15 cellular contexts compared by ENCODE assay signal in genomic region chr2:30195011-30195410, GRCh38. TPM values are rescaled to one million over a fixed set of nuclear protein-coding genes. Genes with fewer than 3 reads are reported as not detected.
DNase-seq lines count a peak whose midpoint lies in the region; ATAC-seq and TF ChIP-seq lines count a peak whose summit lies in the region.
"Had no signal": no experiment of that assay in that cellular context is flagged by ENCODE, and none has a peak within 500 bp of the region (broad histone marks: within the 10 kb centered on the region; RNA-seq: fewer than 3 reads in every experiment).

No MANE protein-coding gene starts in this region.

- WGBS in mammary epithelial cell (ENCODE audit: low coverage, missing lambda C conversion rate) = 26% methylated on average over 4 of the region's 4 CpGs
- no CpG with 5 or more reads among the region's 4 CpGs for WGBS in mesendoderm (ENCODE audit: extremely low coverage, insufficient coverage, low lambda C conversion rate)
- 66 to 88% (median 75%) methylated on average over 4 of the region's 4 CpGs for WGBS in stomach, 5 donors

- H3K36me3 Mint-ChIP-seq in MCF 10A (ENCODE audit: insufficient read depth, unreplicated experiment) = peaks cover 5% of the 10 kb centered on the region

- H4K5ac ChIP-seq in mesendoderm (ENCODE audit: low read length) = no peak overlapping the region

- H3K79me1 ChIP-seq in mesendoderm (ENCODE audit: low read length) = no peaks in the 10 kb centered on the region

- peak overlapping the region; percentile 31 for H3K27ac Mint-ChIP-seq in MCF 10A (ENCODE audit: low read depth, unreplicated experiment)

- no peaks in the 10 kb centered on the region for H3K79me2 ChIP-seq in mammary epithelial cell (ENCODE audit: insufficient read depth, low read length)
- no peaks in the 10 kb centered on the region for H3K79me2 ChIP-seq in mesendoderm (ENCODE audit: control insufficient read depth, insufficient read depth, low read length)

- no peak overlapping the region for H3K18ac ChIP-seq in mesendoderm (ENCODE audit: low read length)

- POLR2A ChIA-PET in MCF 10A (lab: Yijun Ruan, JAX) = no interaction called here

- H3K27ac ChIP-seq in mammary epithelial cell (ENCODE audit: insufficient read depth, low read depth, low read length) (no peak overlapping the region), WERI-Rb-1 (no peak overlapping the region), mesendoderm (ENCODE audit: low read depth, low read length) (no peak overlapping the region), stomach (no peak overlapping the region)
- H3K27ac ChIP-seq: BLaER1 had no signal

- TF ChIP-seq EP300 in stomach (IDR thresholded peaks at IDR 0.05) = no peak

- H3K23ac ChIP-seq in mesendoderm (ENCODE audit: low read length) = peak overlapping the region; percentile 98

- no peak overlapping the region for H2BK15ac ChIP-seq in mesendoderm (replicated peaks; ENCODE audit: low read depth)

- peaks cover 10% of the 10 kb centered on the region for H3K4me1 Mint-ChIP-seq in MCF 10A (ENCODE audit: insufficient read depth, unreplicated experiment)

- dilution Hi-C loops in mammary epithelial cell (cut with HindIII; ENCODE audit: low sequenced_read_pairs) = no loop called here

- H3K27me3 Mint-ChIP-seq in MCF 10A (ENCODE audit: insufficient read depth, unreplicated experiment) = no peaks in the 10 kb centered on the region
- H3K27me3 Mint-ChIP-seq: CD8-positive, alpha-beta memory T cell had no signal

- TF ChIP-seq CTCF in MCF 10A (IDR thresholded peaks at IDR 0.05; ENCODE audit: unreplicated experiment) = no peak
- no peak for TF ChIP-seq CTCF in mammary epithelial cell (conservative IDR thresholded peaks at IDR 0.05 in 1 of 2, IDR thresholded peaks at IDR 0.05 in 1 of 2; ENCODE audit: extremely low read depth in 1 of 2, insufficient read depth in 1 of 2, low read depth in 1 of 2, low read length in 2 of 2)
- no peak for TF ChIP-seq CTCF in WERI-Rb-1 (IDR thresholded peaks at IDR 0.05; ENCODE audit: low read depth, low read length)
- TF ChIP-seq CTCF in stomach (IDR thresholded peaks at IDR 0.05) = no peak

- H3K9ac ChIP-seq in mammary epithelial cell (ENCODE audit: insufficient read depth, low read length) (no peak overlapping the region), mesendoderm (ENCODE audit: low read length) (no peak overlapping the region)
- H3K9ac ChIP-seq: BLaER1 had no signal

- BruUV-seq in MCF 10A (replicated peaks; lab: Mats Ljungman, UMichigan) (no TSS peak), mammary epithelial cell (replicated peaks; lab: Mats Ljungman, UMichigan) (no TSS peak)

- H3K4me3 Mint-ChIP-seq in MCF 10A (ENCODE audit: unreplicated experiment) = no peak overlapping the region
- H3K4me3 Mint-ChIP-seq: CD8-positive, alpha-beta memory T cell had no signal

- H2AFZ ChIP-seq in mammary epithelial cell (ENCODE audit: low read depth, low read length) = no peak overlapping the region

- no peaks in the 10 kb centered on the region for H3K4me1 ChIP-seq in mammary epithelial cell (ENCODE audit: insufficient read depth, low read length)
- peaks cover 15% of the 10 kb centered on the region for H3K4me1 ChIP-seq in mesendoderm (ENCODE audit: control insufficient read depth, low read depth, low read length)
- H3K4me1 ChIP-seq in stomach = no peaks in the 10 kb centered on the region
- H3K4me1 ChIP-seq: BLaER1 had no signal

- no peak overlapping the region for H3K4ac ChIP-seq in mesendoderm (ENCODE audit: low read depth, low read length)

- no peaks in the 10 kb centered on the region for H3K36me3 ChIP-seq in mammary epithelial cell (ENCODE audit: insufficient read depth, low read length)
- no peaks in the 10 kb centered on the region for H3K36me3 ChIP-seq in WERI-Rb-1
- no peaks in the 10 kb centered on the region for H3K36me3 ChIP-seq in mesendoderm (ENCODE audit: control insufficient read depth, insufficient read depth, low read length)
- H3K36me3 ChIP-seq in stomach = no peaks in the 10 kb centered on the region
- H3K36me3 ChIP-seq: BLaER1 had no signal

- DNase-seq in MCF 10A (ENCODE audit: unreplicated experiment) (no peak), mammary epithelial cell (no peak), WERI-Rb-1 (peak; percentile 2), mesendoderm (no peak), stomach (peak; percentile 1), NCI-H1436 (lab: John Stamatoyannopoulos, UW) (no peak), NCI-H2029 treated with DMSO at 0.1 percent for 48 hours (lab: John Stamatoyannopoulos, UW) (no peak)
- DNase-seq: 8988T; AML-193; CD8-positive, alpha-beta memory T cell; DMS53; GF-D8; HCEC 1CT had no signal

- no peaks in the 10 kb centered on the region for H3K9me3 Mint-ChIP-seq in MCF 10A (ENCODE audit: unreplicated experiment)
- H3K9me3 Mint-ChIP-seq: CD8-positive, alpha-beta memory T cell had no signal

- in situ Hi-C loops in mammary epithelial cell (cut with MboI; ENCODE audit: low sequenced_read_pairs in 2 of 2) = loop anchor here in 1 of 2 donors (25.0 kb wide), 1 partner anchor 967 kb away; no protein-coding TSS in a partner anchor

- H3K4me3 ChIP-seq in mammary epithelial cell (replicated peaks in 1 of 3; ENCODE audit: insufficient read depth in 1 of 3, low read depth in 2 of 3, low read length in 3 of 3) = no peak overlapping the region
- H3K4me3 ChIP-seq in WERI-Rb-1 (ENCODE audit: low read depth, low read length) = no peak overlapping the region
- H3K4me3 ChIP-seq in mesendoderm (ENCODE audit: low read length) = no peak overlapping the region
- no peak overlapping the region for H3K4me3 ChIP-seq in stomach
- H3K4me3 ChIP-seq: BLaER1 had no signal

- no peak overlapping the region for H2BK120ac ChIP-seq in mesendoderm (ENCODE audit: low read depth, low read length)

- H4K20me1 ChIP-seq in mammary epithelial cell (ENCODE audit: insufficient read depth, low read length) = no peaks in the 10 kb centered on the region
- H4K20me1 ChIP-seq: BLaER1 had no signal

- no peak overlapping the region for H2AK5ac ChIP-seq in mesendoderm (ENCODE audit: low read length)

- H3K4me2 ChIP-seq in mammary epithelial cell (ENCODE audit: insufficient read depth, low read depth, low read length) = no peak overlapping the region
- H3K4me2 ChIP-seq in mesendoderm (ENCODE audit: low read length) = no peak overlapping the region
- H3K4me2 ChIP-seq: BLaER1 had no signal

- TF ChIP-seq POLR2A in stomach (IDR thresholded peaks at IDR 0.05) = no peak

- H3K9me3 ChIP-seq in mammary epithelial cell (replicated peaks; ENCODE audit: insufficient read depth, low read length) (no peaks in the 10 kb centered on the region), WERI-Rb-1 (ENCODE audit: severe bottlenecking) (peaks cover 3% of the 10 kb centered on the region), stomach (no peaks in the 10 kb centered on the region)
- H3K9me3 ChIP-seq: BLaER1 had no signal

- intact Hi-C loops in MCF 10A (cut with micrococcal nuclease) = no loop called here
- intact Hi-C loops in mammary epithelial cell (cut with micrococcal nuclease) = no loop called here
- intact Hi-C loops in stomach (cut with DNase I; ENCODE audit: low total_unique reads) = no loop called here

- CTCF ChIA-PET in MCF 10A (lab: Yijun Ruan, JAX) = interaction anchor here (0.6 to 1.4 kb wide), 4 partner anchors 11 to 511 kb away, joined by 3 to 5 read pairs (median 4); no protein-coding TSS in a partner anchor
- CTCF ChIA-PET in mammary epithelial cell (lab: Charles Lee; ENCODE audit: low non-redundant PET) = no interaction called here

- no peak overlapping the region for H2BK5ac ChIP-seq in mesendoderm (ENCODE audit: low read length)

- no peak overlapping the region for H4K8ac ChIP-seq in mesendoderm (ENCODE audit: low read depth, low read length)

- H3K27me3 ChIP-seq in mammary epithelial cell (ENCODE audit: insufficient read depth, low read length) (no peaks in the 10 kb centered on the region), WERI-Rb-1 (ENCODE audit: insufficient read depth, low read depth, severe bottlenecking) (no peaks in the 10 kb centered on the region), mesendoderm (ENCODE audit: insufficient read depth, low read length, poor library complexity) (no peaks in the 10 kb centered on the region), stomach (no peaks in the 10 kb centered on the region)
- H3K27me3 ChIP-seq: BLaER1 had no signal

- no peak overlapping the region for H3K56ac ChIP-seq in mesendoderm (ENCODE audit: low read length)

- no peak for ATAC-seq in HG02610 (IDR thresholded peaks at IDR 0.05; ENCODE audit: unreplicated experiment)

RNA-seq across cellular contexts. Expression of gene LBH, which starts 36.3 kb away (rescaled TPM):
- 1.1 and 1.7 TPM in 2 replicates for total RNA-seq in MCF 10A (2022)
- 10 to 100 TPM in 1 of 2 donors, 1 to 10 TPM in 1; 1.2 to 56.5 TPM for total RNA-seq in mammary epithelial cell
- polyA plus RNA-seq in mammary epithelial cell = 2.4 TPM
- polyA minus RNA-seq in mammary epithelial cell = 6.3 TPM
- polyA plus RNA-seq in mesendoderm (2013, experiment 1 of 2) = 34.2 TPM
- polyA plus RNA-seq in mesendoderm (2013, experiment 2 of 2) = 31.9 TPM
- 10 to 100 TPM in 4 of 5 donors, 1 to 10 TPM in 1; 7.1 to 39.8 (median 18.5) TPM for total RNA-seq in stomach
- polyA plus RNA-seq in stomach = 10 to 100 TPM in 2 of 3 donors, 1 to 10 TPM in 1; 6.6 to 18.5 (median 15.4) TPM

RNA-seq across cellular contexts. Expression of gene YPEL5, which starts 48.2 kb away (rescaled TPM):
- total RNA-seq in MCF 10A (2022) (62.5 and 80.6 TPM in 2 replicates), mammary epithelial cell (100 to 1,000 TPM in 1 of 2 donors, 10 to 100 TPM in 1; 62.9 to 109 TPM), stomach (100 to 1,000 TPM in 2 of 5 donors, 10 to 100 TPM in 3; 17.7 to 192 (median 72.4) TPM)
- polyA plus RNA-seq in mammary epithelial cell (30.4 TPM), stomach (100 to 1,000 TPM in 1 of 3 donors, 10 to 100 TPM in 2; 53.6 to 103 (median 63.4) TPM)
- polyA minus RNA-seq in mammary epithelial cell = 35.3 TPM
- polyA plus RNA-seq in mesendoderm (2013, experiment 1 of 2) = 34.5 TPM
- 34.1 TPM for polyA plus RNA-seq in mesendoderm (2013, experiment 2 of 2)

Comparison
In these comparisons a context has a peak if more than half of its experiments do, and no peak if none do; other contexts are left out.
1. DNase-seq: peak in WERI-Rb-1 (single experiment) and stomach (single experiment); none in MCF 10A (single experiment), mammary epithelial cell (single experiment), mesendoderm (single experiment), NCI-H1436 (single experiment) and NCI-H2029 treated with DMSO at 0.1 percent for 48 hours (single experiment).